20 cellular contexts compared by ENCODE assay signal in genomic region chr13:68984688-68985319, GRCh38.
"Had no signal": no experiment of that assay in that cellular context is flagged by ENCODE, and none has a peak within 500 bp of the region (broad histone marks: within the 10 kb centered on the region; RNA-seq: fewer than 3 reads in every experiment).

No MANE protein-coding gene starts in this region.

- H3K9me3 Mint-ChIP-seq: mesothelial cell of epicardium, type B pancreatic cell had no signal

- ATAC-seq: activated T-helper 17 cell treated with anti-CD3 and anti-CD28 coated beads, Interleukin-2, amount 50 U/mL, for 72 hours; left lobe of liver; natural killer cell; SK-N-SH treated with all-trans-retinoic acid at 6 μM for 48 hours; stimulated activated effector memory CD8-positive, alpha-beta T cell treated with anti-CD3 and anti-CD28 coated beads, Interleukin-12 subunit alpha, Interleukin-12 subunit beta, amount 100 ng/mL, for 72 hours had no signal

- H3K27ac Mint-ChIP-seq: activated T-helper 17 cell treated with anti-CD3 and anti-CD28 coated beads, Interleukin-2, amount 50 U/mL, for 72 hours; dendritic cell treated with granulocyte-macrophage colony-stimulating factor and Interleukin-4, amounts not matched to agents 40 ng/mL and 50 ng/mL, for 4 days; mesothelial cell of epicardium; natural killer cell; stimulated activated effector memory CD8-positive, alpha-beta T cell treated with anti-CD3 and anti-CD28 coated beads, Interleukin-12 subunit alpha, Interleukin-12 subunit beta, amount 100 ng/mL, for 72 hours; type B pancreatic cell had no signal

- H3K27me3 Mint-ChIP-seq: activated T-helper 17 cell treated with anti-CD3 and anti-CD28 coated beads, Interleukin-2, amount 50 U/mL, for 72 hours; dendritic cell treated with granulocyte-macrophage colony-stimulating factor and Interleukin-4, amounts not matched to agents 40 ng/mL and 50 ng/mL, for 4 days; type B pancreatic cell had no signal

- H3K4me3 ChIP-seq: heart left ventricle, prostate gland, thoracic aorta had no signal

- H3K4me3 Mint-ChIP-seq: activated T-helper 17 cell treated with anti-CD3 and anti-CD28 coated beads, Interleukin-2, amount 50 U/mL, for 72 hours; dendritic cell treated with granulocyte-macrophage colony-stimulating factor and Interleukin-4, amounts not matched to agents 40 ng/mL and 50 ng/mL, for 4 days; mesothelial cell of epicardium; natural killer cell; stimulated activated effector memory CD8-positive, alpha-beta T cell treated with anti-CD3 and anti-CD28 coated beads, Interleukin-12 subunit alpha, Interleukin-12 subunit beta, amount 100 ng/mL, for 72 hours; type B pancreatic cell had no signal

- H3K9me3 ChIP-seq: prostate gland, thoracic aorta had no signal

- H3K4me1 Mint-ChIP-seq: activated T-helper 17 cell treated with anti-CD3 and anti-CD28 coated beads, Interleukin-2, amount 50 U/mL, for 72 hours; natural killer cell; stimulated activated effector memory CD8-positive, alpha-beta T cell treated with anti-CD3 and anti-CD28 coated beads, Interleukin-12 subunit alpha, Interleukin-12 subunit beta, amount 100 ng/mL, for 72 hours had no signal

- DNase-seq: activated CD4-positive, alpha-beta T cell treated with anti-CD3 and anti-CD28 coated beads, Interleukin-2, amount 50 U/mL, for 1 hour; activated CD4-positive, CD25-positive, alpha-beta regulatory T cell treated with anti-CD3 and anti-CD28 coated beads, Interleukin-2, amount 50 U/mL, for 72 hours; activated naive CD4-positive, alpha-beta T cell treated with Interleukin-2 at 50 U/mL for 16 hours; activated T-cell treated with anti-CD3 and anti-CD28 coated beads, Interleukin-2, amount 50 U/mL, for 1 hour; amygdala; effector CD4-positive, alpha-beta T cell; heart left ventricle; mammary epithelial cell; natural killer cell; stimulated activated CD4-positive, alpha-beta T cell treated with anti-CD3 and anti-CD28 coated beads, Interleukin-2, amount 100 ng/mL, for 24 hours had no signal

- H3K36me3 Mint-ChIP-seq: mesothelial cell of epicardium; stimulated activated effector memory CD8-positive, alpha-beta T cell treated with anti-CD3 and anti-CD28 coated beads, Interleukin-12 subunit alpha, Interleukin-12 subunit beta, amount 100 ng/mL, for 72 hours; type B pancreatic cell had no signal

- H3K4me1 ChIP-seq: heart left ventricle, prostate gland had no signal

- H3K27ac ChIP-seq: heart left ventricle, prostate gland, thoracic aorta, VCaP had no signal

- H3K27me3 ChIP-seq: heart left ventricle had no signal
